1 cellular context compared by ENCODE assay signal in genomic region chr16:3971261-3971660, GRCh38.
A peak's percentile ranks its signal among the peaks of the same experiment; 100 is the strongest.
TF ChIP-seq lines count a peak whose summit lies in the region.

No MANE protein-coding gene starts in this region.

TF ChIP-seq in SK-N-SH, 30 proteins besides CTCF, POLR2A, EP300 and RAD21 (continued from another document):
- no peak for TF ChIP-seq IRF3 (IDR thresholded peaks at IDR 0.05; ENCODE audit: low read depth, low read length)
- TF ChIP-seq TCF12 (IDR thresholded peaks at IDR 0.05), result peak; percentile 58; the same call in 1 of the 2 replicates
- TF ChIP-seq MXI1 (IDR thresholded peaks at IDR 0.05; ENCODE audit: low read depth, low read length), result no peak
- no peak for TF ChIP-seq ZBTB33 (IDR thresholded peaks at IDR 0.05; ENCODE audit: borderline replicate concordance, low read depth)
- TF ChIP-seq TAF1 (IDR thresholded peaks at IDR 0.05; ENCODE audit: borderline replicate concordance, low read depth, low read length), result no peak
- peak; percentile 63; the same call in 1 of the 2 replicates for TF ChIP-seq JUND (IDR thresholded peaks at IDR 0.05)
- TF ChIP-seq USF2 (IDR thresholded peaks at IDR 0.05; ENCODE audit: borderline replicate concordance, low read depth, low read length), result no peak
- TF ChIP-seq FOXJ3 (CRISPR knock-in tag; IDR thresholded peaks at IDR 0.05), result no peak
- TF ChIP-seq MEF2A (IDR thresholded peaks at IDR 0.05; ENCODE audit: borderline replicate concordance, low read depth), result no peak
- no peak for TF ChIP-seq TEAD4 (IDR thresholded peaks at IDR 0.05; ENCODE audit: borderline replicate concordance, insufficient read depth)
- no peak for TF ChIP-seq NFIC (IDR thresholded peaks at IDR 0.05; ENCODE audit: borderline replicate concordance)
- TF ChIP-seq SIN3A (IDR thresholded peaks at IDR 0.05; ENCODE audit: borderline replicate concordance, low read depth, low read length), result no peak
- TF ChIP-seq MAX (IDR thresholded peaks at IDR 0.05; ENCODE audit: low read depth), result 0 out of 2 replicates have a peak, but pooled peaks have one; percentile 15
- no peak for TF ChIP-seq ELF1 (IDR thresholded peaks at IDR 0.05)
- TF ChIP-seq RXRA (IDR thresholded peaks at IDR 0.05; ENCODE audit: borderline replicate concordance, low read depth), result no peak
- no peak for TF ChIP-seq FOXM1 (IDR thresholded peaks at IDR 0.05; ENCODE audit: low read depth)
- no peak for TF ChIP-seq POLR2AphosphoS5 (IDR thresholded peaks at IDR 0.05; ENCODE audit: low read depth, low read length)
